ENCODE assay signal across 8 cellular contexts in genomic region chrX:71067727-71068051, GRCh38. TPM values are rescaled to one million over a fixed set of nuclear protein-coding genes. Genes with fewer than 3 reads are reported as not detected.
A peak's percentile ranks its signal among the peaks of the same experiment; 100 is the strongest.
DNase-seq lines count a peak whose midpoint lies in the region; ATAC-seq and TF ChIP-seq lines count a peak whose summit lies in the region.

No MANE protein-coding gene starts in this region.

- no peak for ATAC-seq in T-cell (replicated peaks in 1 of 4)

- CTCF ChIA-PET in activated naive CD4-positive, alpha-beta T cell treated with anti-CD3 and anti-CD28 coated beads, Interleukin-2, amount 10 ng/mL, durations not matched to agents 7 days and 5 days (lab: Charles Lee) = interaction anchor here (0.6 kb wide), 2 partner anchors 151 to 354 kb away, joined by 3 to 4 read pairs; no protein-coding TSS in a partner anchor
- CTCF ChIA-PET in T-cell (lab: Charles Lee) = interaction anchor here (0.6 to 1.1 kb wide), 2 partner anchors 50 to 63 kb away, joined by 4 read pairs; no protein-coding TSS in a partner anchor

- peaks cover 5% of the 10 kb centered on the region for H3K27me3 Mint-ChIP-seq in activated naive CD4-positive, alpha-beta T cell treated with anti-CD3 and anti-CD28 coated beads, Interleukin-2, amount 10 ng/mL, durations not matched to agents 7 days and 5 days
- H3K27me3 Mint-ChIP-seq in T-cell (peaks cover 0 to 20% of the 10 kb centered on the region in 2 donors), glutamatergic neuron (ENCODE audit: unreplicated experiment) (peaks cover 5% of the 10 kb centered on the region)

- H3K36me3 Mint-ChIP-seq in activated naive CD4-positive, alpha-beta T cell treated with anti-CD3 and anti-CD28 coated beads, Interleukin-2, amount 10 ng/mL, durations not matched to agents 7 days and 5 days = peaks cover 14% of the 10 kb centered on the region
- peaks cover 10% of the 10 kb centered on the region for H3K36me3 Mint-ChIP-seq in T-cell
- H3K36me3 Mint-ChIP-seq in glutamatergic neuron (ENCODE audit: unreplicated experiment) = no peaks in the 10 kb centered on the region

- no peak for TF ChIP-seq CTCF in glutamatergic neuron (IDR thresholded peaks at IDR 0.05; ENCODE audit: partially characterized antibody, unreplicated experiment)

- DNase-seq in activated naive CD4-positive, alpha-beta T cell treated with anti-CD3 and anti-CD28 coated beads, Interleukin-2, amount 10 ng/mL, durations not matched to agents 7 days and 5 days = no peak
- DNase-seq in activated naive CD4-positive, alpha-beta T cell (lab: John Stamatoyannopoulos, UW) = no peak
- DNase-seq in T-cell (peak in 1 of 34 experiments; percentile 3), glutamatergic neuron (no peak), renal cortical epithelial cell (ENCODE audit: low read depth) (peak; percentile 0), posterior vena cava (ENCODE audit: low spot score) (no peak), NCI-H128 (lab: John Stamatoyannopoulos, UW; ENCODE audit: unreplicated experiment) (no peak), GDM1 (lab: John Stamatoyannopoulos, UW) (no peak)

- no peaks in the 10 kb centered on the region for H3K9me3 Mint-ChIP-seq in activated naive CD4-positive, alpha-beta T cell treated with anti-CD3 and anti-CD28 coated beads, Interleukin-2, amount 10 ng/mL, durations not matched to agents 7 days and 5 days
- no peaks in the 10 kb centered on the region for H3K9me3 Mint-ChIP-seq in T-cell
- H3K9me3 Mint-ChIP-seq in glutamatergic neuron (ENCODE audit: unreplicated experiment) = peaks cover 4% of the 10 kb centered on the region

- peak overlapping the region; percentile 95 for H3K27ac Mint-ChIP-seq in activated naive CD4-positive, alpha-beta T cell treated with anti-CD3 and anti-CD28 coated beads, Interleukin-2, amount 10 ng/mL, durations not matched to agents 7 days and 5 days
- H3K27ac Mint-ChIP-seq in T-cell = peak overlapping the region; percentile 94
- H3K27ac Mint-ChIP-seq in glutamatergic neuron (ENCODE audit: unreplicated experiment) = peak overlapping the region; percentile 85

- H3K4me1 Mint-ChIP-seq in activated naive CD4-positive, alpha-beta T cell treated with anti-CD3 and anti-CD28 coated beads, Interleukin-2, amount 10 ng/mL, durations not matched to agents 7 days and 5 days = peaks cover 21% of the 10 kb centered on the region
- H3K4me1 Mint-ChIP-seq in T-cell (peaks cover 8 to 25% (median 22%) of the 10 kb centered on the region in 3 donors), glutamatergic neuron (ENCODE audit: low read depth, unreplicated experiment) (peaks cover 6% of the 10 kb centered on the region)

- POLR2A ChIA-PET in T-cell (lab: Charles Lee) = interaction anchor here in 1 of 2 donors (0.6 to 1.2 kb wide), 4 partner anchors 44 to 934 kb away, joined by 3 to 10 read pairs (median 5); partner anchors contain the start of genes IGBP1 and NLGN3

- H3K4me3 Mint-ChIP-seq in activated naive CD4-positive, alpha-beta T cell treated with anti-CD3 and anti-CD28 coated beads, Interleukin-2, amount 10 ng/mL, durations not matched to agents 7 days and 5 days = peak overlapping the region; percentile 88
- H3K4me3 Mint-ChIP-seq in T-cell (peak overlapping the region; percentile 83 to 92 (median 85)), glutamatergic neuron (ENCODE audit: unreplicated experiment) (peak overlapping the region; percentile 96)

- intact Hi-C loops in posterior vena cava (cut with DNase I) = no loop called here

RNA-seq across cellular contexts. Expression of gene SNX12, which starts 0.4 kb away (rescaled TPM):
- total RNA-seq in T-cell = 10 to 100 TPM; 29.6 to 42.5 (median 33.1) TPM
- 86.5 TPM for total RNA-seq in glutamatergic neuron (ENCODE audit: unreplicated experiment)
- 66.9 and 76.5 TPM in 2 replicates for total RNA-seq in renal cortical epithelial cell
- 10 to 100 TPM; 54.6 to 59.3 TPM for total RNA-seq in posterior vena cava

RNA-seq across cellular contexts. Expression of gene FOXO4, which starts 28.0 kb away (rescaled TPM):
- total RNA-seq in T-cell (10 to 100 TPM; 30.4 to 45.9 (median 38.1) TPM), glutamatergic neuron (ENCODE audit: unreplicated experiment) (20.2 TPM), renal cortical epithelial cell (3.8 and 6.5 TPM in 2 replicates), posterior vena cava (10 to 100 TPM; 21.5 to 26.7 TPM)

RNA-seq across cellular contexts. Expression of gene CXorf65, which starts 38.9 kb away (rescaled TPM):
- total RNA-seq in T-cell (10 to 100 TPM; 33.8 to 86.6 (median 39.6) TPM), glutamatergic neuron (ENCODE audit: unreplicated experiment) (not detected), renal cortical epithelial cell (not detected in 2 replicates), posterior vena cava (not detected)

RNA-seq across cellular contexts. Expression of gene IL2RG, which starts 43.7 kb away (rescaled TPM):
- total RNA-seq in T-cell (100 to 1,000 TPM; 285 to 380 (median 312) TPM), glutamatergic neuron (ENCODE audit: unreplicated experiment) (not detected), renal cortical epithelial cell (not detected in 2 replicates), posterior vena cava (1 to 10 TPM; 2.6 to 4.8 TPM)

RNA-seq across cellular contexts. Expression of gene MED12, which starts 50.7 kb away (rescaled TPM):
- total RNA-seq in T-cell (10 to 100 TPM; 63.8 to 78.3 (median 72.0) TPM), glutamatergic neuron (ENCODE audit: unreplicated experiment) (87.4 TPM), renal cortical epithelial cell (9.6 and 42.5 TPM in 2 replicates), posterior vena cava (10 to 100 TPM; 29.2 to 33.0 TPM)

Comparison
In these comparisons a context has a peak if more than half of its experiments do, and no peak if none do; other contexts are left out.
1. RNA of gene CXorf65, which starts 38.9 kb away (total RNA-seq): 33.8 to 86.6 TPM in T-cell; not detected in posterior vena cava, not detected in glutamatergic neuron (single experiment) and not detected in renal cortical epithelial cell; every median in the first group is over 10 times any median in the second.
2. Peak in every context shown above with its lines, with median percentiles within 50 percentile points of each other: H3K27ac Mint-ChIP-seq and H3K4me3 Mint-ChIP-seq.